In the genomic region with DNA sequence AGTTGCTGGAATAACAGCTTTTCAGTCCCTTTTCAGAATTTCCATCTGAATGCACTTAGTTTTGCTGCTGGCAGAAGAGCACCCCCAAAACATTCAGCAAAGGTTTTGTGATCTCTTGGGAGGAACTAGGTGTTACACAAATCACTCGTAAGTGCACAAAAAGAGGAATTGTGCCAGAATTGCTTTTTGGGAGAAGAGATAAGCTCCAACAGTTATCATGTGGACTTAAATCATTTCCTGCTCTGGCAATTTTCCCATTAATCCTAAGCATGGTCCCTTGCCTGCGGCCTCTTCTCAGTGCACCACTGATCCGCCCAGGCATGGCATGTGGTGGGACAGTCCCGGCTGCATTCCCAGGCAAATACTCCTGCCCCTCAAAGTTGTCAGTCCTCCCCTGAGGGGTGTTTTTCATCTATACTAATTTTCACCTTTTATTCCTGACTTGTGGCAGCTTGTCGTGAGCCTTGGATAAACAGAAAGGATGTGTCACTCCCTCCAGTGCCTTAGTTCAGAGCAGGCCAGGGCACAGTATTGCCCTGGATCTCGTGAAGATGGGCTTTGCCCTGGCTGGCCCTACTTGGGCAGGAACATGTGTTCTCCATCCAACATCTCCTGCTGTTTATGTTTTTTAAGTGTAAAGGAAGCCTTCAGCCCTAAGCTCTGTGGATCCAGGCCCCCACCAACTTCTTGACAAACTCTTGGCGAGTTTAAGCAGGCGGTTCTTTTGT, we compare ENCODE assay signal across 8 cellular contexts. TPM values are rescaled to one million over a fixed set of nuclear protein-coding genes. Genes with fewer than 3 reads are reported as not detected.
A peak's percentile ranks its signal among the peaks of the same experiment; 100 is the strongest.
DNase-seq lines count a peak whose midpoint lies in the region; ATAC-seq, FAIRE-seq and TF ChIP-seq lines count a peak whose summit lies in the region.

No MANE protein-coding gene starts in this region.

- no peak overlapping the region for H3K4me3 ChIP-seq in H1 (ENCODE audit: extremely low read depth in 1 of 4, insufficient read depth in 2 of 4, low read depth in 3 of 4, low read length in 4 of 4)
- no peak overlapping the region for H3K4me3 ChIP-seq in mesodermal cell (ENCODE audit: extremely low read depth, insufficient read depth, low read length, poor library complexity, severe bottlenecking)
- H3K4me3 ChIP-seq in aorta (ENCODE audit: low read length in 2 of 2), result no peak overlapping the region

- H3K79me2 ChIP-seq in H1 (ENCODE audit: control insufficient read depth in 1 of 2, insufficient read depth in 2 of 2, low read length in 2 of 2), result no peaks in the 10 kb centered on the region

- no peak overlapping the region for H3K4ac ChIP-seq in H1 (replicated peaks; ENCODE audit: insufficient read length, low read depth, low read length)

- peaks cover 0 to 3% of the 10 kb centered on the region in 2 experiments for H4K20me1 ChIP-seq in H1 (replicated peaks in 1 of 2; ENCODE audit: control insufficient read depth in 1 of 2, insufficient read depth in 2 of 2, low read length in 2 of 2)

- intact Hi-C loops in aorta (cut with DNase I), result no loop called here

- H2BK12ac ChIP-seq in H1 (ENCODE audit: low read depth, low read length), result peak overlapping the region; percentile 11; the same call in 1 of the 2 replicates

- H3K9ac ChIP-seq in H1 (replicated peaks in 1 of 4; ENCODE audit: extremely low read depth in 1 of 4, low read depth in 3 of 4, low read length in 3 of 4), result no peak overlapping the region

- H3K4me1 ChIP-seq in H1 (replicated peaks in 1 of 4; ENCODE audit: control insufficient read depth in 3 of 4, insufficient read depth in 4 of 4, low read length in 3 of 4) (peaks cover 0 to 6% (median 2%) of the 10 kb centered on the region in 4 experiments; a peak in 3 of 7 replicates), mesodermal cell (ENCODE audit: control insufficient read depth, insufficient read depth, low read length, poor library complexity, severe bottlenecking) (peaks cover 39% of the 10 kb centered on the region), aorta (ENCODE audit: control insufficient read depth in 1 of 2, insufficient read depth in 2 of 2, low read length in 2 of 2) (peaks cover 0 to 3% of the 10 kb centered on the region in 2 donors)

- H3K23me2 ChIP-seq in H1 (ENCODE audit: low read depth, low read length), result no peaks in the 10 kb centered on the region

- peak; percentile 8 for DNase-seq in NOMO-1 treated with DMSO at 0.1 percent for 48 hours (lab: John Stamatoyannopoulos, UW; ENCODE audit: unreplicated experiment)
- DNase-seq in NOMO-1 (lab: John Stamatoyannopoulos, UW; ENCODE audit: unreplicated experiment in 2 of 2), result no peak
- peak in 1 of 2 experiments; percentile 42 for DNase-seq in H1 (ENCODE audit: low read depth in 1 of 2, low spot score in 2 of 2)
- DNase-seq in aorta, result no peak
- no peak for DNase-seq in cerebellar nuclear complex (lab: John Stamatoyannopoulos, UW)
- no peak for DNase-seq in NCI-H2171 treated with DMSO at 0.1 percent for 48 hours (lab: John Stamatoyannopoulos, UW)

- no peak overlapping the region; the same call in 1 of the 2 replicates for H3K18ac ChIP-seq in H1 (ENCODE audit: extremely low read depth, low read length)

- no peak overlapping the region for H3K14ac ChIP-seq in H1 (ENCODE audit: insufficient read length)

- CTCF ChIA-PET in H1 (lab: Charles Lee; ENCODE audit: partially characterized antibody), result interaction anchor here (0.6 to 3.0 kb wide), 10 partner anchors 9 to 94 kb away, joined by 3 to 13 read pairs (median 4); no protein-coding TSS in a partner anchor

- no peaks in the 10 kb centered on the region for H3K36me3 ChIP-seq in H1 (ENCODE audit: control insufficient read depth in 2 of 4, insufficient read depth in 4 of 4, low read length in 3 of 4)
- H3K36me3 ChIP-seq in mesodermal cell (ENCODE audit: control insufficient read depth, insufficient read depth, low read length), result peaks cover 26% of the 10 kb centered on the region
- H3K36me3 ChIP-seq in aorta (ENCODE audit: control insufficient read depth in 1 of 2, insufficient read depth in 2 of 2, low read length in 1 of 2), result no peaks in the 10 kb centered on the region

- no peak overlapping the region for H3K23ac ChIP-seq in H1 (ENCODE audit: insufficient read length)

- TF ChIP-seq EP300 in H1 (IDR thresholded peaks at IDR 0.05; ENCODE audit: borderline replicate concordance in 1 of 2, low read depth in 2 of 2, low read length in 2 of 2), result no peak

- no peak overlapping the region for H4K91ac ChIP-seq in H1 (replicated peaks; ENCODE audit: insufficient read length, low read length)

- POLR2A ChIA-PET in H1 (lab: Charles Lee; ENCODE audit: partially characterized antibody), result no interaction called here

- TF ChIP-seq RAD21 in H1 (IDR thresholded peaks at IDR 0.05 in 1 of 2, conservative IDR thresholded peaks at IDR 0.05 in 1 of 2; ENCODE audit: low read depth in 2 of 2, low read length in 2 of 2), result no peak

- no peak overlapping the region for H2BK15ac ChIP-seq in H1 (ENCODE audit: low read length)

- no peak overlapping the region for H2AFZ ChIP-seq in H1 (ENCODE audit: low read length)

- no peak overlapping the region; the same call in 1 of the 2 replicates for H2AK5ac ChIP-seq in H1 (ENCODE audit: low read depth, low read length)

- H2BK20ac ChIP-seq in H1 (ENCODE audit: low read length), result no peak overlapping the region

- H3K9me3 ChIP-seq in H1 (ENCODE audit: insufficient read depth in 2 of 2, low read depth in 1 of 2, low read length in 1 of 2), result no peaks in the 10 kb centered on the region
- no peaks in the 10 kb centered on the region for H3K9me3 ChIP-seq in mesodermal cell (ENCODE audit: control insufficient read depth, low read length)
- H3K9me3 ChIP-seq in aorta (ENCODE audit: control insufficient read depth, low read length), result no peaks in the 10 kb centered on the region

- no peaks in the 10 kb centered on the region; the same call in 1 of the 2 replicates for H3K79me1 ChIP-seq in H1 (ENCODE audit: low read depth, low read length)

- 85% methylated on average over 8 of the region's 8 CpGs; no CpG with 5 or more reads in 1 of the 2 experiments for WGBS in H1 (ENCODE audit: extremely low coverage in 1 of 2, insufficient coverage in 1 of 2, insufficient read length in 1 of 2, insufficient replicate concordance in 2 of 2, low coverage in 1 of 2, low lambda C conversion rate in 2 of 2, missing lambda C conversion rate in 1 of 2), 2 experiments
- 63 to 69% methylated on average over 3 to 5 of the region's 8 CpGs for WGBS in mesodermal cell (ENCODE audit: insufficient coverage in 2 of 2), 2 experiments
- 16 to 22% methylated on average over 8 of the region's 8 CpGs for WGBS in aorta, 2 donors

- H3K27ac ChIP-seq in H1 (ENCODE audit: low read depth, low read length) (no peak overlapping the region), mesodermal cell (ENCODE audit: low read depth, low read length, severe bottlenecking) (peak overlapping the region; percentile 94), aorta (ENCODE audit: low read depth in 1 of 2, low read length in 2 of 2) (peak overlapping the region; percentile 24 to 48)

- no peak for TF ChIP-seq POLR2A in H1 (IDR thresholded peaks at IDR 0.05; ENCODE audit: control extremely low read depth in 1 of 2, low read depth in 2 of 2, low read length in 2 of 2)

- H3K4me2 ChIP-seq in H1 (ENCODE audit: insufficient read depth in 1 of 2, low read depth in 2 of 2, low read length in 2 of 2), result no peak overlapping the region

- no peaks in the 10 kb centered on the region for H3K27me3 ChIP-seq in H1 (replicated peaks in 1 of 4; ENCODE audit: control insufficient read depth in 3 of 4, extremely low read depth in 1 of 4, insufficient read depth in 3 of 4, low read length in 3 of 4)
- H3K27me3 ChIP-seq in aorta (ENCODE audit: control insufficient read depth in 1 of 2, insufficient read depth in 2 of 2, low read length in 1 of 2), result no peaks in the 10 kb centered on the region

- ATAC-seq in aorta (ENCODE audit: low FRiP score) (peak; percentile 64), HG02938 (IDR thresholded peaks at IDR 0.05; ENCODE audit: unreplicated experiment) (no peak)

- no peak overlapping the region for H2BK5ac ChIP-seq in H1 (ENCODE audit: low read depth, low read length)

- H3K56ac ChIP-seq in H1 (replicated peaks; ENCODE audit: insufficient read length, low read depth, low read length), result no peak overlapping the region

- H4K5ac ChIP-seq in H1 (ENCODE audit: insufficient read length, low read depth, low read length), result no peak overlapping the region

- TF ChIP-seq CTCF in H1 (IDR thresholded peaks at IDR 0.05; ENCODE audit: control extremely low read depth in 1 of 3, insufficient read depth in 1 of 3, low read depth in 1 of 3, low read length in 3 of 3), result no peak

- no peak for FAIRE-seq in H1 (lab: Jason Lieb, UNC)

- no peak overlapping the region for H2BK120ac ChIP-seq in H1 (replicated peaks; ENCODE audit: low read depth, low read length)

- no peak overlapping the region for H4K8ac ChIP-seq in H1 (ENCODE audit: extremely low read depth, insufficient read depth, low read length)

TF ChIP-seq in H1, 55 proteins besides CTCF, POLR2A, EP300 and RAD21 (continues in another document):
- TF ChIP-seq POLR2AphosphoS5 (IDR thresholded peaks at IDR 0.05; ENCODE audit: low read depth, low read length) (no peak), HDAC2 (IDR thresholded peaks at IDR 0.05; ENCODE audit: borderline replicate concordance in 1 of 2, low read depth in 2 of 2, low read length in 2 of 2) (no peak), HDAC6 (IDR thresholded peaks at IDR 0.05; ENCODE audit: low read depth, low read length) (no peak), EGR1 (IDR thresholded peaks at IDR 0.05; ENCODE audit: borderline replicate concordance, low read depth, low read length) (no peak), GABPA (IDR thresholded peaks at IDR 0.05; ENCODE audit: borderline replicate concordance, insufficient read depth, low read length) (no peak), ZNF274 (IDR thresholded peaks at IDR 0.05; ENCODE audit: borderline replicate concordance, extremely low read depth, low read length) (no peak), NRF1 (IDR thresholded peaks at IDR 0.05; ENCODE audit: low read depth, low read length) (no peak), RBBP5 (IDR thresholded peaks at IDR 0.05; ENCODE audit: borderline replicate concordance, low read depth, low read length) (no peak), SRF (IDR thresholded peaks at IDR 0.05; ENCODE audit: low read depth, low read length) (no peak)

RNA-seq across cellular contexts. Expression of gene VILL, which starts 44.6 kb away (rescaled TPM):
- total RNA-seq in H1 (2021; fragmentation: NEBNext Ultra II Directional; extraction: Animal tissue kit (Norgen Biotek cat#: 25700)), result 4.1 and 4.6 TPM in 2 replicates
- polyA plus RNA-seq in H1 (2011; rRNA removed), result 4.2 and 7.4 TPM in 2 replicates
- 5.9 TPM for polyA plus RNA-seq in H1 (2011; cell fraction: cytosol; rRNA removed)
- 20.0 TPM for polyA plus RNA-seq in H1 (2011; cell fraction: nucleus; rRNA removed)
- polyA plus RNA-seq in H1 (2012, experiment 1 of 2), result 2.4 to 5.7 TPM (median 4.2 TPM) in 4 replicates
- polyA plus RNA-seq in H1 (2012, experiment 2 of 2), result 3.4 TPM
- polyA plus RNA-seq in H1 (2013, experiment 1 of 2), result 1.4 TPM
- 1.5 TPM for polyA plus RNA-seq in H1 (2013, experiment 2 of 2)
- polyA minus RNA-seq in H1 (2011; rRNA and poly(A)+ RNA removed), result 7.7 and 8.0 TPM in 2 replicates
- polyA minus RNA-seq in H1 (2011; cell fraction: cytosol; rRNA and poly(A)+ RNA removed), result 2.5 TPM
- polyA minus RNA-seq in H1 (2011; cell fraction: nucleus; rRNA and poly(A)+ RNA removed), result 11.4 TPM
- 4.1 TPM for polyA plus RNA-seq in mesodermal cell (2013, experiment 1 of 2)
- polyA plus RNA-seq in mesodermal cell (2013, experiment 2 of 2), result 2.7 TPM
- 10 to 100 TPM in 1 of 2 donors, 1 to 10 TPM in 1; 3.9 to 10.9 TPM for total RNA-seq in aorta
- polyA plus RNA-seq in aorta, result 10 to 100 TPM; 15.4 to 37.1 TPM
